In genomic region chr21:36209626-36210171, GRCh38 we compare ENCODE assay signal across 8 cellular contexts. TPM values are rescaled to one million over a fixed set of nuclear protein-coding genes. Genes with fewer than 3 reads are reported as not detected.
DNase-seq lines count a peak whose midpoint lies in the region; ATAC-seq and TF ChIP-seq lines count a peak whose summit lies in the region.

No MANE protein-coding gene starts in this region.

- intact Hi-C loops in heart right ventricle (cut with DNase I) (loop anchor here (2.0 to 10.0 kb wide), 3 partner anchors 65 to 69 kb away; no protein-coding TSS in a partner anchor), posterior vena cava (cut with DNase I) (no loop called here)

- H3K4me3 ChIP-seq in heart right ventricle (no peak overlapping the region), right atrium auricular region (no peak overlapping the region)

- H3K4me1 ChIP-seq in heart right ventricle (peaks cover 0 to 7% (median 0%) of the 10 kb centered on the region in 9 donors), right atrium auricular region (no peaks in the 10 kb centered on the region)

- H3K27ac ChIP-seq in heart right ventricle (no peak overlapping the region), right atrium auricular region (no peak overlapping the region)

- peak overlapping the region; percentile 24 for H3K27ac Mint-ChIP-seq in T-helper 2 cell treated with Interferon-gamma antibody and Interleukin-4, amounts not matched to agents 5 μg/mL and 100 μg/mL, for 36 hours

- no peaks in the 10 kb centered on the region for H3K27me3 Mint-ChIP-seq in T-helper 2 cell treated with Interferon-gamma antibody and Interleukin-4, amounts not matched to agents 5 μg/mL and 100 μg/mL, for 36 hours (ENCODE audit: low read depth)

- no peak for ATAC-seq in heart right ventricle

- no peaks in the 10 kb centered on the region for H3K9me3 Mint-ChIP-seq in T-helper 2 cell treated with Interferon-gamma antibody and Interleukin-4, amounts not matched to agents 5 μg/mL and 100 μg/mL, for 36 hours

- TF ChIP-seq CTCF in heart right ventricle (IDR thresholded peaks at IDR 0.05) (peak in 8 of 9 donors; percentile 16 to 61 (median 50)), right atrium auricular region (IDR thresholded peaks at IDR 0.05) (peak in 1 of 2 donors; percentile 54)

- H3K36me3 ChIP-seq in heart right ventricle = peaks cover 0 to 64% (median 16%) of the 10 kb centered on the region in 9 donors
- H3K36me3 ChIP-seq in right atrium auricular region = peaks cover 8% of the 10 kb centered on the region

- no peak overlapping the region for H3K4me3 Mint-ChIP-seq in T-helper 2 cell treated with Interferon-gamma antibody and Interleukin-4, amounts not matched to agents 5 μg/mL and 100 μg/mL, for 36 hours

- H3K9me3 ChIP-seq in heart right ventricle = no peaks in the 10 kb centered on the region
- no peaks in the 10 kb centered on the region for H3K9me3 ChIP-seq in right atrium auricular region

- H3K4me1 Mint-ChIP-seq in T-helper 2 cell treated with Interferon-gamma antibody and Interleukin-4, amounts not matched to agents 5 μg/mL and 100 μg/mL, for 36 hours (ENCODE audit: low read depth) = peaks cover 18% of the 10 kb centered on the region

- DNase-seq in heart right ventricle (peak in 1 of 2 donors; percentile 19), right atrium auricular region (ENCODE audit: low spot score) (no peak), NCI-H1105 (lab: John Stamatoyannopoulos, UW) (peak; percentile 30), dermis blood vessel endothelial cell (peak; percentile 77), myocyte (ENCODE audit: low read depth) (peak; percentile 38), posterior vena cava (ENCODE audit: low spot score) (no peak), hepatic stellate cell (ENCODE audit: low spot score) (no peak)
- no peak for DNase-seq in T-helper 2 cell treated with Interferon-gamma antibody and Interleukin-4, amounts not matched to agents 5 μg/mL and 100 μg/mL, for 36 hours (ENCODE audit: low spot score)

- H3K36me3 Mint-ChIP-seq in T-helper 2 cell treated with Interferon-gamma antibody and Interleukin-4, amounts not matched to agents 5 μg/mL and 100 μg/mL, for 36 hours (ENCODE audit: low read depth) = peaks cover 22% of the 10 kb centered on the region

- 85% methylated on average over 11 of the region's 11 CpGs for WGBS in heart right ventricle, 2 donors

- no peaks in the 10 kb centered on the region for H3K27me3 ChIP-seq in heart right ventricle
- no peaks in the 10 kb centered on the region for H3K27me3 ChIP-seq in right atrium auricular region

RNA-seq across cellular contexts. Expression of gene DOP1B, which starts 53.1 kb away (rescaled TPM):
- total RNA-seq in heart right ventricle = 10 to 100 TPM; 11.4 to 21.2 (median 15.2) TPM
- 1 to 10 TPM; 2.3 to 6.4 TPM for polyA plus RNA-seq in heart right ventricle
- 1 to 10 TPM; 4.0 to 4.9 TPM for total RNA-seq in right atrium auricular region
- 5.1 and 11.1 TPM in 2 replicates for total RNA-seq in dermis blood vessel endothelial cell
- total RNA-seq in myocyte = 3.3 and 4.5 TPM in 2 replicates
- 6.7 TPM for polyA plus RNA-seq in myocyte (2012)
- 10 to 100 TPM; 12.4 to 17.2 TPM for total RNA-seq in posterior vena cava

Comparison
In these comparisons a context has a peak if more than half of its experiments do, and no peak if none do; other contexts are left out.
1. DNase-seq: peak in NCI-H1105 (single experiment), dermis blood vessel endothelial cell (single experiment) and myocyte (single experiment); none in right atrium auricular region (single experiment), T-helper 2 cell treated with Interferon-gamma antibody and Interleukin-4, amounts not matched to agents 5 μg/mL and 100 μg/mL, for 36 hours (single experiment), posterior vena cava (single experiment) and hepatic stellate cell (single experiment).
2. intact Hi-C loops: an anchor here in heart right ventricle (2.0 to 10.0 kb wide); none called in posterior vena cava.